Comparison of ENCODE assay signal across 1 cellular context in the genomic region with DNA sequence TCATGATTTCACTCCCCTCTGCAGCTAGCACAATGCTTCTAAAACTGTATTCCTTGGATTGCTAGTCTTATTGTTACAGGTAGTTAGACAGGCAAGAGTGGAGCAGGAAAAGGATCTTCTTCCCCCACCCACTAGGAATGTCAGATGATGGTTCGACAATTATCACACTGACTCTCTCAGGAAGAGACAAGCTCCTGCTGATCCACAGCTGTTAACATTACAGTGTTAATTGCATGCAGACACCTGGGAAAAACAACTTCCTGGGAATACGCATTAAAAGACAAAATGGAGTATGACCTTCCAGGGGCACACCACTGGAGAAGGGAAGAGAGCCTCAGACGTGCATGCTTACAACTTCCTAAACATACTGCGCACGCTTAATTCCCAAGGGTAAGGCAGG.
TF ChIP-seq lines count a peak whose summit lies in the region.

No MANE protein-coding gene starts in this region.

TF ChIP-seq in IMR-90, 13 proteins besides CTCF, POLR2A, EP300 and RAD21:
- TF ChIP-seq RCOR1 (IDR thresholded peaks at IDR 0.05; ENCODE audit: insufficient replicate concordance, low read length) (no peak), BHLHE40 (IDR thresholded peaks at IDR 0.05; ENCODE audit: low read depth, low read length) (no peak), RFX5 (IDR thresholded peaks at IDR 0.05; ENCODE audit: low read depth, low read length) (no peak)
